ENCODE assay signal across 24 cellular contexts in the genomic region with DNA sequence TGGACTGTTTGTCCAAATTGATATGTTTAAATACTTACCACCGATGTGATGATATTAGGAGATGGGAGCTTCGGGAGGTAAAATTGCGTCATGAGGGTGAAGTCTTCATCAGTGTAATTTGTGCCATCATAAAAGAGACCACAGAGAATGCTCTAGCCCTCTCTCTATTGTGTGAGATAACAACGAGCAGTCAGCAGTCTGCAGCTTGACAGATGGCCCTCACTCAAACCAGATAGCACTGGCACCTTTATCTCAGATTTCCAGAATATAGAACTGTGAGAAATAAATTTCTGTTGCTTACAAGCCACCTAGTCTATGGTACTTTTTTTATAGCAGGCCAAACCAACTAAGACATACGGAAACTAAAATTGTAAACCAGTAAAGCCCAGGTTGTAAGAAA.
"Had no signal": no experiment of that assay in that cellular context is flagged by ENCODE, and none has a peak within 500 bp of the region (broad histone marks: within the 10 kb centered on the region; RNA-seq: fewer than 3 reads in every experiment).

No MANE protein-coding gene starts in this region.

- H3K4me3 Mint-ChIP-seq: immature natural killer cell, memory B cell, mesothelial cell of epicardium, natural killer cell, neural crest cell had no signal

- H3K36me3 Mint-ChIP-seq: memory B cell, mesothelial cell of epicardium, natural killer cell had no signal

- H3K4me3 ChIP-seq: esophagus muscularis mucosa, gastroesophageal sphincter, left ventricle myocardium inferior, lower lobe of right lung, ovary, right atrium auricular region, sigmoid colon, skin epidermis, stomach, uterus had no signal

- H3K27ac Mint-ChIP-seq: immature natural killer cell, memory B cell, mesothelial cell of epicardium, natural killer cell had no signal

- H3K27ac ChIP-seq: esophagus muscularis mucosa, gastroesophageal sphincter, left ventricle myocardium inferior, lower lobe of right lung, ovary, right atrium auricular region, sigmoid colon, skin epidermis, stomach, uterus had no signal

- H3K27me3 Mint-ChIP-seq: memory B cell had no signal

- H3K4me1 Mint-ChIP-seq: immature natural killer cell, memory B cell, mesothelial cell of epicardium, natural killer cell, neural crest cell had no signal

- DNase-seq: effector memory CD4-positive, alpha-beta T cell; left cardiac atrium; left ventricle myocardium inferior; lower lobe of right lung; natural killer cell; ovary; sigmoid colon; stimulated activated CD4-positive, alpha-beta T cell treated with anti-CD3 and anti-CD28 coated beads, Interleukin-2, amount 100 ng/mL, for 24 hours; stimulated activated CD4-positive, alpha-beta T cell treated with anti-CD3 and anti-CD28 coated beads, Interleukin-4, amount 100 ng/mL, for 4 hours; stimulated activated naive CD4-positive, alpha-beta T cell; stomach; substantia nigra; trophoblast cell; uterus had no signal

- H3K9me3 ChIP-seq: esophagus muscularis mucosa, gastroesophageal sphincter, left ventricle myocardium inferior, lower lobe of right lung, ovary, right atrium auricular region, sigmoid colon, uterus had no signal

- H3K27me3 ChIP-seq: esophagus muscularis mucosa, gastroesophageal sphincter, ovary, right atrium auricular region, sigmoid colon, stomach, uterus had no signal

- ATAC-seq: gastroesophageal sphincter, left cardiac atrium, lower lobe of right lung, natural killer cell had no signal

- H3K36me3 ChIP-seq: esophagus muscularis mucosa, gastroesophageal sphincter, left ventricle myocardium inferior, lower lobe of right lung, ovary, right atrium auricular region, sigmoid colon, stomach, uterus had no signal

- H3K4me1 ChIP-seq: esophagus muscularis mucosa, gastroesophageal sphincter, left ventricle myocardium inferior, lower lobe of right lung, right atrium auricular region, sigmoid colon, stomach, uterus had no signal

- FAIRE-seq: endometrium, keratinocyte had no signal
